ENCODE assay signal across 8 cellular contexts in genomic region chr1:241551759-241552638, GRCh38. TPM values are rescaled to one million over a fixed set of nuclear protein-coding genes. Genes with fewer than 3 reads are reported as not detected.
DNase-seq lines count a peak whose midpoint lies in the region; ATAC-seq and TF ChIP-seq lines count a peak whose summit lies in the region.

No MANE protein-coding gene starts in this region.

- no peaks in the 10 kb centered on the region for H3K9me3 Mint-ChIP-seq in neural progenitor cell

- H3K36me3 ChIP-seq in mucosa of descending colon (ENCODE audit: low read depth) (no peaks in the 10 kb centered on the region), neural progenitor cell (no peaks in the 10 kb centered on the region)

- no peaks in the 10 kb centered on the region for H4K20me1 ChIP-seq in neural progenitor cell (ENCODE audit: low read depth)

- TF ChIP-seq CTCF in mucosa of descending colon (IDR thresholded peaks at IDR 0.05) (no peak), neural progenitor cell (IDR thresholded peaks at IDR 0.05) (no peak)

- H3K4me3 Mint-ChIP-seq in neural progenitor cell: no peak overlapping the region

- no peaks in the 10 kb centered on the region for H3K27me3 ChIP-seq in neural progenitor cell

- H2AFZ ChIP-seq in neural progenitor cell (replicated peaks): no peak overlapping the region

- peaks cover 2% of the 10 kb centered on the region for H3K27me3 Mint-ChIP-seq in neural progenitor cell (ENCODE audit: insufficient read depth, low read depth)

- no peak overlapping the region for H3K27ac Mint-ChIP-seq in neural progenitor cell

- no peaks in the 10 kb centered on the region for H3K36me3 Mint-ChIP-seq in neural progenitor cell

- H3K9me3 ChIP-seq in mucosa of descending colon (no peaks in the 10 kb centered on the region), neural progenitor cell (ENCODE audit: low read depth) (no peaks in the 10 kb centered on the region)

- no peak overlapping the region for H3K9ac ChIP-seq in neural progenitor cell

- no peak overlapping the region for H3K4me2 ChIP-seq in neural progenitor cell

- H3K27ac ChIP-seq in neural progenitor cell: no peak overlapping the region

- intact Hi-C loops in mucosa of descending colon (cut with DNase I, micrococcal nuclease): no loop called here

- H3F3A ChIP-seq in neural progenitor cell (ENCODE audit: low read depth): no peaks in the 10 kb centered on the region

- DNase-seq in Ammon's horn (ENCODE audit: low spot score) (peak; percentile 54), mucosa of descending colon (peak in 2 of 3 donors; percentile 41 to 49), epidermal melanocyte (ENCODE audit: insufficient read length, low spot score) (no peak), HK-2 (ENCODE audit: unreplicated experiment) (no peak), neural progenitor cell (ENCODE audit: low spot score) (no peak)
- DNase-seq in activated CD8-positive, alpha-beta memory T cell treated with anti-CD3 and anti-CD28 coated beads, Interleukin-2, amount 50 U/mL, for 48 hours: peak; percentile 63

- ATAC-seq in GM21360 (IDR thresholded peaks at IDR 0.05; ENCODE audit: unreplicated experiment) (peak; percentile 75), HG03571 (IDR thresholded peaks at IDR 0.05; ENCODE audit: unreplicated experiment) (peak; percentile 80), mucosa of descending colon (peak; percentile 85)

- H3K4me3 ChIP-seq in mucosa of descending colon: no peak overlapping the region
- H3K4me3 ChIP-seq in neural progenitor cell: no peak overlapping the region

- H3K79me2 ChIP-seq in neural progenitor cell (ENCODE audit: low read depth): no peaks in the 10 kb centered on the region

- H3K4me1 ChIP-seq in mucosa of descending colon (ENCODE audit: low read depth): no peaks in the 10 kb centered on the region
- no peaks in the 10 kb centered on the region for H3K4me1 ChIP-seq in neural progenitor cell

- H3K4me1 Mint-ChIP-seq in neural progenitor cell: no peaks in the 10 kb centered on the region

RNA-seq across cellular contexts. Expression of gene KMO, which starts 19.8 kb away (rescaled TPM):
- total RNA-seq in mucosa of descending colon: under 1 TPM; 0.17 to 0.84 (median 0.82) TPM
- total RNA-seq in neural progenitor cell (ENCODE audit: low replicate concordance): not detected in 2 replicates

RNA-seq across cellular contexts. Expression of gene FH, which starts 32.4 kb away (rescaled TPM):
- total RNA-seq in mucosa of descending colon (100 to 1,000 TPM in 1 of 3 donors, 10 to 100 TPM in 2; 81.0 to 103 (median 96.0) TPM), neural progenitor cell (ENCODE audit: low replicate concordance) (83.8 and 109 TPM in 2 replicates)

Comparison
In these comparisons a context has a peak if more than half of its experiments do, and no peak if none do; other contexts are left out.
1. DNase-seq: peak in Ammon's horn (single experiment), activated CD8-positive, alpha-beta memory T cell treated with anti-CD3 and anti-CD28 coated beads, Interleukin-2, amount 50 U/mL, for 48 hours (single experiment) and mucosa of descending colon (2 of 3); none in epidermal melanocyte (single experiment), HK-2 (single experiment) and neural progenitor cell (single experiment).
2. Peak in every context shown above with its lines, with median percentiles within 50 percentile points of each other: ATAC-seq.